Comparison of ENCODE assay signal across 9 cellular contexts in the genomic region with DNA sequence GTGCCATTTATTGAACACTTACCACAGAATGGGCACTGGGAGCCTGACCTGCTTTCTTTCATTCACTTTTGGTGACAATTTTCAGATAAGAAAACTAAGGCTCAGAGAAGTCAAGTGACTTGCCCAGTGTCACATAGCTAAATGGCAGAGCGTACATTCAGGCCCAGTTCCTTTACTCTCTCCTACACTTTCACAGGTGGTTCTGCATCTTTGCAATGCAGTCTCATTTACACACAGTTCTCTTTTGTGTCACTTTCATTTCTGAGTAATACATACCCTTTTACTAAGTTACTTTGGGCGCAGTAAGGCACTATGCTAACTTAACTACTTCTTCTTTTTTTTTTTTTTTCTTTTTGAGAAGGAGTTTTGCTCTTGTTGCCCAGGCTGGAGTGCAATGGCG. TPM values are rescaled to one million over a fixed set of nuclear protein-coding genes. Genes with fewer than 3 reads are reported as not detected.
DNase-seq lines count a peak whose midpoint lies in the region; ATAC-seq and TF ChIP-seq lines count a peak whose summit lies in the region.
"Had no signal": no experiment of that assay in that cellular context is flagged by ENCODE, and none has a peak within 500 bp of the region (broad histone marks: within the 10 kb centered on the region; RNA-seq: fewer than 3 reads in every experiment).

No MANE protein-coding gene starts in this region.

- TF ChIP-seq CTCF in HEK293 (tag by site-specific recombination; IDR thresholded peaks at IDR 0.05) = no peak
- TF ChIP-seq CTCF in adrenal gland (IDR thresholded peaks at IDR 0.05) = no peak

- H3K4ac ChIP-seq in mesenchymal stem cell (ENCODE audit: low read depth in 1 of 2, low read length in 2 of 2) = no peak overlapping the region

- peaks cover 8% of the 10 kb centered on the region; the same call in 1 of the 2 replicates for H3K4me1 ChIP-seq in HEK293 (ENCODE audit: control insufficient read depth, insufficient read depth, low read length)
- H3K4me1 ChIP-seq in mesenchymal stem cell (ENCODE audit: control insufficient read depth, insufficient read depth, low read depth, low read length) = peaks cover 4% of the 10 kb centered on the region
- peaks cover 17 to 51% of the 10 kb centered on the region in 2 donors for H3K4me1 ChIP-seq in adrenal gland (replicated peaks in 1 of 2)

- no peak overlapping the region for H2BK15ac ChIP-seq in mesenchymal stem cell (ENCODE audit: low read depth, poor library complexity, severe bottlenecking)

- H3K9ac ChIP-seq in mesenchymal stem cell (ENCODE audit: low read length) = no peak overlapping the region

- no peak overlapping the region for H3K27ac ChIP-seq in HEK293 (ENCODE audit: extremely low read depth, low read depth, low read length)
- no peak overlapping the region for H3K27ac ChIP-seq in mesenchymal stem cell (ENCODE audit: low read length, poor library complexity, severe bottlenecking)
- H3K27ac ChIP-seq in adrenal gland = no peak overlapping the region
- H3K27ac ChIP-seq: right atrium auricular region had no signal

- no peak overlapping the region for H2AFZ ChIP-seq in mesenchymal stem cell (ENCODE audit: low read depth, low read length)

- no peak overlapping the region for H4K8ac ChIP-seq in mesenchymal stem cell (ENCODE audit: low read length)

- DNase-seq in mesenchymal stem cell (no peak), adrenal gland (no peak), cortex of kidney (lab: John Stamatoyannopoulos, UW) (no peak), NCI-H1048 (lab: John Stamatoyannopoulos, UW) (no peak)
- DNase-seq: NCI-H1694 treated with DMSO at 0.1 percent for 48 hours had no signal

- POLR2A ChIA-PET in HEK293 (lab: Yijun Ruan, JAX) = no interaction called here

- H3K14ac ChIP-seq in mesenchymal stem cell (ENCODE audit: low read length in 2 of 2) = no peak overlapping the region

- peaks cover 0 to 7% of the 10 kb centered on the region in 2 experiments; a peak in 1 of 3 replicates for H3K36me3 ChIP-seq in HEK293 (ENCODE audit: control insufficient read depth in 2 of 2, insufficient read depth in 1 of 2, low read length in 2 of 2)
- H3K36me3 ChIP-seq in mesenchymal stem cell (ENCODE audit: control insufficient read depth in 1 of 2, insufficient read depth in 2 of 2, low read depth in 1 of 2, low read length in 2 of 2) = peaks cover 0 to 31% of the 10 kb centered on the region in 2 experiments
- peaks cover 0 to 5% of the 10 kb centered on the region in 2 donors for H3K36me3 ChIP-seq in adrenal gland (replicated peaks in 1 of 2)

- H3K27me3 ChIP-seq in mesenchymal stem cell (ENCODE audit: control insufficient read depth in 1 of 2, insufficient read depth in 1 of 2, low read length in 2 of 2) = no peaks in the 10 kb centered on the region
- no peaks in the 10 kb centered on the region for H3K27me3 ChIP-seq in adrenal gland
- H3K27me3 ChIP-seq: right atrium auricular region had no signal

- no peak overlapping the region for H3K4me3 ChIP-seq in HEK293 (ENCODE audit: low read depth, low read length)
- H3K4me3 ChIP-seq in mesenchymal stem cell (ENCODE audit: insufficient read depth in 1 of 2, low read depth in 1 of 2, low read length in 2 of 2) = no peak overlapping the region
- no peak overlapping the region for H3K4me3 ChIP-seq in adrenal gland
- H3K4me3 ChIP-seq: right atrium auricular region had no signal

- CTCF ChIA-PET in HEK293 (lab: Yijun Ruan, JAX) = no interaction called here

- ATAC-seq in GM18907 (IDR thresholded peaks at IDR 0.05; ENCODE audit: unreplicated experiment) (peak; percentile 93), HG03575 (IDR thresholded peaks at IDR 0.05; ENCODE audit: extremely low read depth, insufficient number of reproducible peaks, low FRiP score, unreplicated experiment) (peak; percentile 93)

- H3K9me3 ChIP-seq in HEK293 (ENCODE audit: control insufficient read depth, insufficient read depth, low read depth, low read length) (no peaks in the 10 kb centered on the region), mesenchymal stem cell (ENCODE audit: control insufficient read depth, low read length) (no peaks in the 10 kb centered on the region), adrenal gland (replicated peaks in 1 of 3) (no peaks in the 10 kb centered on the region)
- H3K9me3 ChIP-seq: right atrium auricular region had no signal

- peak overlapping the region; percentile 21 for H2AK5ac ChIP-seq in mesenchymal stem cell (ENCODE audit: low read length, severe bottlenecking)

- no peak overlapping the region for H3K18ac ChIP-seq in mesenchymal stem cell (ENCODE audit: low read depth in 1 of 2, low read length in 2 of 2)

- no peak overlapping the region for H3K23ac ChIP-seq in mesenchymal stem cell (ENCODE audit: low read length in 2 of 2)

- no peak overlapping the region for H2BK5ac ChIP-seq in mesenchymal stem cell (ENCODE audit: low read depth, low read length, poor library complexity, severe bottlenecking)

- 97% methylated on average over 1 of the region's 3 CpGs for WGBS in mesenchymal stem cell
- whole genome bisulfite sequencing in adrenal gland, 4 donors = 84 to 97% (median 88%) methylated on average over 3 of the region's 3 CpGs

- no peak overlapping the region for H2BK12ac ChIP-seq in mesenchymal stem cell (ENCODE audit: low read length in 2 of 2)

- intact Hi-C loops in adrenal gland (cut with DNase I) = no loop called here

- no peak for TF ChIP-seq POLR2A in adrenal gland (IDR thresholded peaks at IDR 0.05)

- peaks cover 6% of the 10 kb centered on the region for H3K79me1 ChIP-seq in mesenchymal stem cell (replicated peaks; ENCODE audit: low read length, poor library complexity, severe bottlenecking)

- no peak overlapping the region for H4K91ac ChIP-seq in mesenchymal stem cell (ENCODE audit: low read length)

- no peak overlapping the region for H3K4me2 ChIP-seq in mesenchymal stem cell (ENCODE audit: low read length, poor library complexity, severe bottlenecking)

- H2BK120ac ChIP-seq in mesenchymal stem cell (ENCODE audit: low read depth, low read length) = no peak overlapping the region

TF ChIP-seq in HEK293, 187 proteins besides CTCF, POLR2A, EP300 and RAD21:
- TF ChIP-seq ZNF514 (tag by site-specific recombination; IDR thresholded peaks at IDR 0.05) = no peak
- TF ChIP-seq ZNF792 (tag by site-specific recombination; IDR thresholded peaks at IDR 0.05) = no peak
- TF ChIP-seq PRDM1 (tag by site-specific recombination; IDR thresholded peaks at IDR 0.05) = 0 out of 2 replicates have a peak, but pooled peaks have one; percentile 30
TF ChIP-seq in HEK293: peak in this region for 1.

RNA-seq across cellular contexts. Expression of a gene that starts 8.3 kb away (rescaled TPM):
- 19.1 TPM for polyA plus RNA-seq in mesenchymal stem cell (2013, experiment 1 of 2)
- polyA plus RNA-seq in mesenchymal stem cell (2013, experiment 2 of 2) = 19.4 TPM
- total RNA-seq in adrenal gland = 10 to 100 TPM; 14.6 to 74.5 (median 27.3) TPM
- polyA plus RNA-seq in adrenal gland = 10 to 100 TPM; 10.7 to 34.4 (median 34.1) TPM

RNA-seq across cellular contexts. Expression of a gene that starts 53.6 kb away (rescaled TPM):
- 5.8 TPM for polyA plus RNA-seq in mesenchymal stem cell (2013, experiment 1 of 2)
- 6.0 TPM for polyA plus RNA-seq in mesenchymal stem cell (2013, experiment 2 of 2)
- total RNA-seq in adrenal gland = 100 to 1,000 TPM in 3 of 8 donors, 10 to 100 TPM in 5; 45.0 to 158 (median 84.1) TPM
- polyA plus RNA-seq in adrenal gland = 10 to 100 TPM; 41.9 to 58.0 (median 45.7) TPM
